ENCODE assay signal across 8 cellular contexts in the genomic region with DNA sequence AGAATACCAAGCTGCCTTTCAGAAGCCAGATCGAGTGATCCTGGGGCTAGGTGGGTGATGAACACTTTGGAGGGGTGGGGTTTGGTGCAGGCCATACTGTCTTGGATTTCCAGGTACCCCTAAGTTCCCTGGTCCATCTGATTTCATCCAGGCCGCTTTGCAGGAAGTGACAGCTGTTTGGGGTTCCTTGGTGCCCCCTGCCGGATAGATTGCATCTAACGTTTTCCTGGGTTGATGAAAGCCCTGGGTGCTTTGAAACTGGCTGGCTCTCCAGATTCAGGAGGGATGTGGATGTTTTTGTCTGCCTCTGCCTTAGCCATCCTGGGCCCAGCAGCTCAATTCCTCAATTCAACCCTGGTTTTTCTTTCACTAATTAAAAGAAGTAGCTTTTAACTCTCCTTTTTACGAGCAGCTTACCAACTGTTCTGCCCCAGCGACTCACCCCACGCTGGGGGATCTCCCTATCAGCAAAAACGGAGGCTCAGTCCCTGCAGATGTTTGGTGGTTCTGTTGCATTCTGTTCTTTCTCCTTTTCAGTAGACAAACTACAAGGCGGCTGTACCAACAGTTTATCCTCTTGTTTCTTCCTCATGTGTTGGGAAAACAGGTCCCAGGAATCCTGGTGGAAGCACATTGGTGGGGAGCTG. TPM values are rescaled to one million over a fixed set of nuclear protein-coding genes. Genes with fewer than 3 reads are reported as not detected.
A peak's percentile ranks its signal among the peaks of the same experiment; 100 is the strongest.
DNase-seq lines count a peak whose midpoint lies in the region; ATAC-seq and TF ChIP-seq lines count a peak whose summit lies in the region.

No MANE protein-coding gene starts in this region.

- ATAC-seq in HG02938 (IDR thresholded peaks at IDR 0.05; ENCODE audit: unreplicated experiment) (peak; percentile 89), left colon (peak; percentile 78)
- peak; percentile 59 for ATAC-seq in activated CD4-positive, CD25-positive, alpha-beta regulatory T cell treated with anti-CD3 and anti-CD28 coated beads, Interleukin-2, amount 50 U/mL, for 24 hours

- in situ Hi-C loops in GM13977 (cut with MboI; ENCODE audit: low pct_unique_long_range_greater_than_20kb, low sequenced_read_pairs, unreplicated experiment): no loop called here

- peak; percentile 64 for TF ChIP-seq CTCF in 22Rv1 (IDR thresholded peaks at IDR 0.05)
- peak; percentile 69 for TF ChIP-seq CTCF in GM13977 (IDR thresholded peaks at IDR 0.05; ENCODE audit: extremely low read depth, insufficient read depth, missing control alignments)

- peak; percentile 81 for DNase-seq in GM13977 (ENCODE audit: low spot score)
- DNase-seq in NCI-H2171 treated with DMSO at 0.1 percent for 48 hours (lab: John Stamatoyannopoulos, UW): peak; percentile 55
- peak; percentile 53 for DNase-seq in cerebellum (ENCODE audit: low spot score)
- DNase-seq in left colon: peak; percentile 64 to 82
- peak; percentile 78 for DNase-seq in stimulated activated CD4-positive, alpha-beta T cell treated with anti-CD3 and anti-CD28 coated beads, Interleukin-4, amount 100 ng/mL, for 24 hours

- no peak overlapping the region for H3K27ac ChIP-seq in 22Rv1

- intact Hi-C loops in left colon (cut with DNase I, micrococcal nuclease): loop anchor here in 1 of 2 donors (5.0 kb wide), 1 partner anchor 77 kb away; no protein-coding TSS in a partner anchor

RNA-seq across cellular contexts. Expression of a gene that starts 37.1 kb away (rescaled TPM):
- total RNA-seq in cerebellum (35.3 TPM), left colon (1 to 10 TPM; 1.1 to 3.0 TPM)
